ENCODE assay signal across 1 cellular context in genomic region chr17:59842901-59843652, GRCh38.
TF ChIP-seq lines count a peak whose summit lies in the region.

No MANE protein-coding gene starts in this region.

TF ChIP-seq in K562, 482 proteins besides CTCF, POLR2A, EP300 and RAD21 (continued from another document and continues in another):
- no peak; the same call in 1 of the 2 replicates for TF ChIP-seq GATA2 (CRISPR knock-in tag; IDR thresholded peaks at IDR 0.05)
- TF ChIP-seq TAF15 (IDR thresholded peaks at IDR 0.05; ENCODE audit: low read depth, low read length), result no peak
- 0 out of 2 replicates have a peak, but pooled peaks have one; percentile 6 for TF ChIP-seq SPI1 (IDR thresholded peaks at IDR 0.05; ENCODE audit: borderline replicate concordance, low read depth, low read length)
- TF ChIP-seq ZNF280A (IDR thresholded peaks at IDR 0.05; ENCODE audit: low read depth, partially characterized antibody), result no peak
- 0 out of 2 replicates have a peak, but pooled peaks have one; percentile 64 for TF ChIP-seq ZNF324 (CRISPR knock-in tag; IDR thresholded peaks at IDR 0.05)
- peak; percentile 79; the same call in 1 of the 2 replicates for TF ChIP-seq RUNX1 (IDR thresholded peaks at IDR 0.05; ENCODE audit: low read depth)
- peak; percentile 20; the same call in 1 of the 2 replicates for TF ChIP-seq PKNOX1 (IDR thresholded peaks at IDR 0.05)
- TF ChIP-seq, protein P1, sequence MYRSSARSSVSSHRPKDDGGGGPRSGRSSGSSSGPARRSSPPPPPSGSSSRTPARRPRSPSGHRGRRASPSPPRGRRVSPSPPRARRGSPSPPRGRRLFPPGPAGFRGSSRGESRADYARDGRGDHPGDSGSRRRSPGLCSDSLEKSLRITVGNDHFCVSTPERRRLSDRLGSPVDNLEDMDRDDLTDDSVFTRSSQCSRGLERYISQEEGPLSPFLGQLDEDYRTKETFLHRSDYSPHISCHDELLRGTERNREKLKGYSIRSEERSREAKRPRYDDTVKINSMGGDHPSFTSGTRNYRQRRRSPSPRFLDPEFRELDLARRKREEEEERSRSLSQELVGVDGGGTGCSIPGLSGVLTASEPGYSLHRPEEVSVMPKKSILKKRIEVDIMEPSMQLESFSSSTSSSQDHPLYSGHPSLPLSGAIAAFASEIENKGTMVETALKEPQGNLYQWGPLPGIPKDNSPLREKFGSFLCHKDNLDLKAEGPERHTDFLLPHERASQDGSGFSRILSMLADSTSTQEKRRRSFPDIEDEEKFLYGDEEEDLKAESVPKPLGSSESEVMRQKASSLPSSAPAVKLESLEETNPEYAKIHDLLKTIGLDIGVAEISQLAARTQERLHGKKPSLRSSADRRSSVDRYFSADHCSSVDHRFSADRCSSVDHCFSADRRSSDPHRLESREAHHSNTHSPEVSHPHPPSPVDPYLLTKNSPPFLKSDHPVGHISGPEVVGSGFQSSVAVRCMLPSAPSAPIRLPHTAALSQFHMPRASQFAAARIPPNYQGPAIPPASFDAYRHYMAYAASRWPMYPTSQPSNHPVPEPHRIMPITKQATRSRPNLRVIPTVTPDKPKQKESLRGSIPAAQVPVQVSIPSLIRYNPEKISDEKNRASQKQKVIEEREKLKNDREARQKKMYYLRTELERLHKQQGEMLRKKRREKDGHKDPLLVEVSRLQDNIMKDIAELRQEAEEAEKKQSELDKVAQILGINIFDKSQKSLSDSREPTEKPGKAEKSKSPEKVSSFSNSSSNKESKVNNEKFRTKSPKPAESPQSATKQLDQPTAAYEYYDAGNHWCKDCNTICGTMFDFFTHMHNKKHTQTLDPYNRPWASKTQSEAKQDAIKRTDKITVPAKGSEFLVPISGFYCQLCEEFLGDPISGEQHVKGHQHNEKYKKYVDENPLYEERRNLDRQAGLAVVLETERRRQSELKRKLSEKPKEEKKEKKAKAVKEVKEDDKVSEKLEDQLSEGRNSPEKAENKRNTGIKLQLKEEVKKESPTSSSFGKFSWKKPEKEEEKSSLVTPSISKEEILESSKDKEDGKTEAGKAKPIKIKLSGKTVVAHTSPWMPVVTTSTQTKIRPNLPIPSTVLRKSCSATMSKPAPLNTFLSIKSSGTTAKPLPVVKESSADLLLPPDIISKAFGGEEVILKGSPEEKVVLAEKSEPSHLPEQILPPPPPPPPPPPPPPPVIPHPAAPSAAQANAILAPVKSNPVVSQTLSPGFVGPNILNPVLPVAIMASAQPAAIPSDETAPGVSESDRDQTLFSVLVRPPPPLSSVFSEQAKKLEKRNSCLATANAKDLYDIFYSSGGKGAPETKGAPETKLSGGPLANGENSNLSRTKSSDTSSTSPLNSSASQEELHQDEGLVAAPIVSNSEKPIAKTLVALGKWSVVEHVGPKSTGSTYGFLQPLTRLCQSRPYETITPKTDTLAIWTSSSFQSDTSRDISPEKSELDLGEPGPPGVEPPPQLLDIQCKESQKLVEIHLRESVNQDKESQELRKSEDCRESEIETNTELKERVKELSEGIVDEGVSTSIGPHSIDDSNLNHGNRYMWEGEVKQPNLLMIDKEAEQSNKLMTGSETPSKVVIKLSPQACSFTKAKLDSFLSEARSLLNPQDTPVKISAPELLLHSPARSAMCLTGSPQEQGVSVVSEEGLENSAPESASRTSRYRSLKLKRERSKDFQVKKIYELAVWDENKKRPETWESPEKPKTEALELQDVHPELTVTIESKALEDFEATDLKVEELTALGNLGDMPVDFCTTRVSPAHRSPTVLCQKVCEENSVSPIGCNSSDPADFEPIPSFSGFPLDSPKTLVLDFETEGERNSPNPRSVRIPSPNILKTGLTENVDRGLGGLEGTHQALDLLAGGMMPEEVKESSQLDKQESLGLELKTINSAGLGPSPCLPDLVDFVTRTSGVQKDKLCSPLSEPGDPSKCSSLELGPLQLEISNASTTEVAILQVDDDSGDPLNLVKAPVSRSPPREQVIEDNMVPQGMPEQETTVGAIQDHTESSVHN (IDR thresholded peaks at IDR 0.05; ENCODE audit: borderline replicate concordance in 1 of 2, low read depth in 1 of 2), result 0 out of 4 replicates have a peak, but pooled peaks of 1 of the 2 experiments have one; percentile 71
- peak; percentile 87; the same call in 1 of the 2 replicates for TF ChIP-seq CREB5 (CRISPR knock-in tag; IDR thresholded peaks at IDR 0.05)
- TF ChIP-seq POLR2G (IDR thresholded peaks at IDR 0.05; ENCODE audit: low read depth, low read length), result peak; percentile 76
- peak; percentile 93 for TF ChIP-seq POLR2AphosphoS5 (IDR thresholded peaks at IDR 0.05; ENCODE audit: control insufficient read depth, insufficient read depth, low read depth, low read length)
- no peak; the same call in 1 of the 2 replicates for TF ChIP-seq LEF1 (IDR thresholded peaks at IDR 0.05)
- no peak for TF ChIP-seq RFX5 (IDR thresholded peaks at IDR 0.05; ENCODE audit: low read depth, low read length)
- TF ChIP-seq, protein P2, sequence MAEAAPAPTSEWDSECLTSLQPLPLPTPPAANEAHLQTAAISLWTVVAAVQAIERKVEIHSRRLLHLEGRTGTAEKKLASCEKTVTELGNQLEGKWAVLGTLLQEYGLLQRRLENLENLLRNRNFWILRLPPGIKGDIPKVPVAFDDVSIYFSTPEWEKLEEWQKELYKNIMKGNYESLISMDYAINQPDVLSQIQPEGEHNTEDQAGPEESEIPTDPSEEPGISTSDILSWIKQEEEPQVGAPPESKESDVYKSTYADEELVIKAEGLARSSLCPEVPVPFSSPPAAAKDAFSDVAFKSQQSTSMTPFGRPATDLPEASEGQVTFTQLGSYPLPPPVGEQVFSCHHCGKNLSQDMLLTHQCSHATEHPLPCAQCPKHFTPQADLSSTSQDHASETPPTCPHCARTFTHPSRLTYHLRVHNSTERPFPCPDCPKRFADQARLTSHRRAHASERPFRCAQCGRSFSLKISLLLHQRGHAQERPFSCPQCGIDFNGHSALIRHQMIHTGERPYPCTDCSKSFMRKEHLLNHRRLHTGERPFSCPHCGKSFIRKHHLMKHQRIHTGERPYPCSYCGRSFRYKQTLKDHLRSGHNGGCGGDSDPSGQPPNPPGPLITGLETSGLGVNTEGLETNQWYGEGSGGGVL (CRISPR knock-in tag; IDR thresholded peaks at IDR 0.05), result no peak
- no peak for TF ChIP-seq BRF1 (IDR thresholded peaks at IDR 0.05; ENCODE audit: borderline replicate concordance, extremely low read depth, insufficient read length)
- TF ChIP-seq, protein P3, sequence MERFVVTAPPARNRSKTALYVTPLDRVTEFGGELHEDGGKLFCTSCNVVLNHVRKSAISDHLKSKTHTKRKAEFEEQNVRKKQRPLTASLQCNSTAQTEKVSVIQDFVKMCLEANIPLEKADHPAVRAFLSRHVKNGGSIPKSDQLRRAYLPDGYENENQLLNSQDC (CRISPR knock-in tag; IDR thresholded peaks at IDR 0.05), result peak; percentile 58; the same call in 1 of the 2 replicates
- no peak for TF ChIP-seq ZNF217 (CRISPR knock-in tag; IDR thresholded peaks at IDR 0.05)
- TF ChIP-seq, protein P4, sequence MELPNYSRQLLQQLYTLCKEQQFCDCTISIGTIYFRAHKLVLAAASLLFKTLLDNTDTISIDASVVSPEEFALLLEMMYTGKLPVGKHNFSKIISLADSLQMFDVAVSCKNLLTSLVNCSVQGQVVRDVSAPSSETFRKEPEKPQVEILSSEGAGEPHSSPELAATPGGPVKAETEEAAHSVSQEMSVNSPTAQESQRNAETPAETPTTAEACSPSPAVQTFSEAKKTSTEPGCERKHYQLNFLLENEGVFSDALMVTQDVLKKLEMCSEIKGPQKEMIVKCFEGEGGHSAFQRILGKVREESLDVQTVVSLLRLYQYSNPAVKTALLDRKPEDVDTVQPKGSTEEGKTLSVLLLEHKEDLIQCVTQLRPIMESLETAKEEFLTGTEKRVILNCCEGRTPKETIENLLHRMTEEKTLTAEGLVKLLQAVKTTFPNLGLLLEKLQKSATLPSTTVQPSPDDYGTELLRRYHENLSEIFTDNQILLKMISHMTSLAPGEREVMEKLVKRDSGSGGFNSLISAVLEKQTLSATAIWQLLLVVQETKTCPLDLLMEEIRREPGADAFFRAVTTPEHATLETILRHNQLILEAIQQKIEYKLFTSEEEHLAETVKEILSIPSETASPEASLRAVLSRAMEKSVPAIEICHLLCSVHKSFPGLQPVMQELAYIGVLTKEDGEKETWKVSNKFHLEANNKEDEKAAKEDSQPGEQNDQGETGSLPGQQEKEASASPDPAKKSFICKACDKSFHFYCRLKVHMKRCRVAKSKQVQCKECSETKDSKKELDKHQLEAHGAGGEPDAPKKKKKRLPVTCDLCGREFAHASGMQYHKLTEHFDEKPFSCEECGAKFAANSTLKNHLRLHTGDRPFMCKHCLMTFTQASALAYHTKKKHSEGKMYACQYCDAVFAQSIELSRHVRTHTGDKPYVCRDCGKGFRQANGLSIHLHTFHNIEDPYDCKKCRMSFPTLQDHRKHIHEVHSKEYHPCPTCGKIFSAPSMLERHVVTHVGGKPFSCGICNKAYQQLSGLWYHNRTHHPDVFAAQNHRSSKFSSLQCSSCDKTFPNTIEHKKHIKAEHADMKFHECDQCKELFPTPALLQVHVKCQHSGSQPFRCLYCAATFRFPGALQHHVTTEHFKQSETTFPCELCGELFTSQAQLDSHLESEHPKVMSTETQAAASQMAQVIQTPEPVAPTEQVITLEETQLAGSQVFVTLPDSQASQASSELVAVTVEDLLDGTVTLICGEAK (IDR thresholded peaks at IDR 0.05), result no peak
- TF ChIP-seq, protein P4 (CRISPR knock-in tag; IDR thresholded peaks at IDR 0.05), result no peak
- 0 out of 2 replicates have a peak, but pooled peaks have one; percentile 22 for TF ChIP-seq MAFG (tag; conservative IDR thresholded peaks at IDR 0.05)
